In the genomic region with DNA sequence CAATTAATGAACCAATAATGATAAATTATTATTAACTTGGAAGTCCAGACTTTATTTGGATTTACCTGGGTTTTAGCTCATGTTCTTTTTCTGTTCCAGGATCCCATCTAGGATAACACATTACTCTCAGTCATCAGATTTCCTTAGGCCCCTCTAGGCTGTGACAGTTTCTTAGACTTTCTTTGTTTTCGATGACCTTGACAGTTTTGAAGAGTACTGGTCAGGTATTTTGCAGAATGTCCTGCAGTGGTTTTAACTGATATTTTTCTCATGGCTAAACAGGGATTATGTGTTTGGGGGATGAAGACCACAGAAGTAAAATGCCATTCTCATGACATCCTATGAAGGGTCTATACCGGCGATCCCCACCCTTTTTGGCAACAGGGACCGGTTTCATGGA, we compare ENCODE assay signal across 25 cellular contexts.
A peak's percentile ranks its signal among the peaks of the same experiment; 100 is the strongest.
DNase-seq lines count a peak whose midpoint lies in the region; ATAC-seq, FAIRE-seq and TF ChIP-seq lines count a peak whose summit lies in the region.
"Had no signal": no experiment of that assay in that cellular context is flagged by ENCODE, and none has a peak within 500 bp of the region (broad histone marks: within the 10 kb centered on the region; RNA-seq: fewer than 3 reads in every experiment).

No MANE protein-coding gene starts in this region.

- TF ChIP-seq CTCF in HepG2 (CRISPR knock-in tag; IDR thresholded peaks at IDR 0.05) (no peak), right lobe of liver (IDR thresholded peaks at IDR 0.05) (no peak), A549 (IDR thresholded peaks at IDR 0.05) (no peak), K562 (IDR thresholded peaks at IDR 0.05 in 2 of 3, conservative IDR thresholded peaks at IDR 0.05 in 1 of 3; ENCODE audit: insufficient read depth in 2 of 3, low read depth in 1 of 3, low read length in 3 of 3) (no peak)

- TF ChIP-seq RAD21 in HepG2 (CRISPR knock-in tag; IDR thresholded peaks at IDR 0.05) (no peak), A549 (conservative IDR thresholded peaks at IDR 0.05 in 1 of 2, IDR thresholded peaks at IDR 0.05 in 1 of 2) (no peak), K562 (CRISPR knock-in tag; conservative IDR thresholded peaks at IDR 0.05 in 1 of 2, IDR thresholded peaks at IDR 0.05 in 1 of 2) (no peak)

- no peak overlapping the region for H2AFZ ChIP-seq in HepG2 (ENCODE audit: low read length)
- H2AFZ ChIP-seq in K562 (ENCODE audit: low read depth, low read length) = no peak overlapping the region

- POLR2A ChIA-PET in HepG2 (lab: Yijun Ruan, JAX) (no interaction called here), A549 (lab: Yijun Ruan, JAX) (no interaction called here), K562 (lab: Yijun Ruan, JAX) (interaction anchor here (0.6 to 1.0 kb wide), 3 partner anchors 19 to 159 kb away, joined by 3 read pairs; no protein-coding TSS in a partner anchor)

- in situ Hi-C loops in HepG2 (cut with HindIII; ENCODE audit: extremely low pct_ligation_motif_present, low pct_unique_long_range_greater_than_20kb) = no loop called here
- in situ Hi-C loops in K562 (cut with MboI) = no loop called here

- H3K4me2 ChIP-seq in HepG2 (ENCODE audit: low read depth, low read length) (no peak overlapping the region), A549 (no peak overlapping the region), K562 (ENCODE audit: insufficient read depth, low read length) (no peak overlapping the region; the same call in 1 of the 2 replicates)
- H3K4me2 ChIP-seq: BLaER1 had no signal

- H3K9me3 ChIP-seq in HepG2 (ENCODE audit: low read length) (no peaks in the 10 kb centered on the region), right lobe of liver (no peaks in the 10 kb centered on the region), A549 (no peaks in the 10 kb centered on the region), K562 (replicated peaks; ENCODE audit: control insufficient read depth, insufficient read depth, low read depth, low read length) (no peaks in the 10 kb centered on the region; the same call in 1 of the 2 replicates)
- H3K9me3 ChIP-seq: BE2C, BLaER1 had no signal

- no peaks in the 10 kb centered on the region for H3K36me3 ChIP-seq in HepG2 (replicated peaks in 1 of 2; ENCODE audit: control insufficient read depth in 1 of 2, insufficient read depth in 2 of 2, low read length in 2 of 2)
- no peaks in the 10 kb centered on the region for H3K36me3 ChIP-seq in right lobe of liver
- H3K36me3 ChIP-seq in K562 (ENCODE audit: control insufficient read depth, insufficient read depth, low read length) = no peaks in the 10 kb centered on the region
- H3K36me3 ChIP-seq: BE2C had no signal

- no peaks in the 10 kb centered on the region for H3K79me2 ChIP-seq in HepG2 (ENCODE audit: insufficient read depth, low read length)
- no peaks in the 10 kb centered on the region; the same call in 2 of the 3 replicates for H3K79me2 ChIP-seq in K562 (ENCODE audit: control insufficient read depth, insufficient read depth, low read length)

- ATAC-seq in HepG2 (no peak), right lobe of liver (no peak), A549 (no peak), K562 (no peak), GM21390 (IDR thresholded peaks at IDR 0.05; ENCODE audit: unreplicated experiment) (no peak)
- ATAC-seq: GM12878 had no signal

- H3K4me3 ChIP-seq in HepG2 (replicated peaks in 1 of 3; ENCODE audit: insufficient read depth in 1 of 3, low read depth in 2 of 3, low read length in 3 of 3) (no peak overlapping the region), right lobe of liver (no peak overlapping the region), A549 (no peak overlapping the region), K562 (no peak overlapping the region)
- H3K4me3 ChIP-seq: BLaER1, GM12878 had no signal

- CTCF ChIA-PET in HepG2 (lab: Yijun Ruan, JAX; ENCODE audit: low intra/inter-chr PET ratio, low total read pairs) = no interaction called here
- CTCF ChIA-PET in A549 (lab: Yijun Ruan, JAX) = interaction anchor here (0.6 to 1.3 kb wide), 2 partner anchors 18 to 33 kb away, joined by 3 read pairs; no protein-coding TSS in a partner anchor
- CTCF ChIA-PET in K562 (lab: Yijun Ruan, JAX; ENCODE audit: low intra/inter-chr PET ratio) = no interaction called here

- H4K20me1 ChIP-seq in HepG2 (ENCODE audit: insufficient read depth, low read length) (no peaks in the 10 kb centered on the region), K562 (replicated peaks; ENCODE audit: control insufficient read depth, insufficient read depth, low read length) (no peaks in the 10 kb centered on the region)

- H3K27ac ChIP-seq in HepG2 (ENCODE audit: extremely low read length, insufficient read depth, low read length) (no peak overlapping the region), right lobe of liver (no peak overlapping the region), A549 (no peak overlapping the region), K562 (ENCODE audit: extremely low read depth, low read depth, low read length) (no peak overlapping the region)
- H3K27ac ChIP-seq: 22Rv1, BLaER1 had no signal

- DNase-seq in HepG2 (ENCODE audit: low spot score) = no peak
- DNase-seq in right lobe of liver = no peak
- no peak for DNase-seq in A549 (ENCODE audit: low read depth in 1 of 2, low spot score in 1 of 2)
- no peak for DNase-seq in K562 (ENCODE audit: extremely low read depth in 1 of 4, low spot score in 3 of 4)
- DNase-seq in germinal center (ENCODE audit: low spot score) = no peak
- DNase-seq: ACHN; BE2C; C1 segment of cervical spinal cord; CD4-positive, alpha-beta memory T cell; CD4-positive, CD25-positive, alpha-beta regulatory T cell; CD8-positive, alpha-beta memory T cell; COR-L47; DMS 273 treated with DMSO at 0.1 percent for 48 hours; DMS153; DMS53; DMS79; DND-41; EL; GDM1 had no signal

- H3K27me3 ChIP-seq in HepG2 (ENCODE audit: control insufficient read depth in 1 of 2, insufficient read depth in 2 of 2, low read length in 2 of 2) (peaks cover 0 to 27% of the 10 kb centered on the region in 2 experiments; a peak in 3 of 5 replicates), right lobe of liver (no peaks in the 10 kb centered on the region), K562 (ENCODE audit: control insufficient read depth in 2 of 2, insufficient read depth in 2 of 2, low read length in 2 of 2) (no peaks in the 10 kb centered on the region; a peak in 1 of 5 replicates)
- H3K27me3 ChIP-seq: BE2C, BLaER1 had no signal

- FAIRE-seq in HepG2 (lab: Jason Lieb, UNC) (no peak), A549 (lab: Jason Lieb, UNC) (no peak), K562 (lab: Jason Lieb, UNC) (no peak)
- FAIRE-seq: GM12878, GM12892, GM18507 had no signal

- BruUV-seq in HepG2 (replicated peaks; lab: Mats Ljungman, UMichigan) (no TSS peak), K562 (replicated peaks; lab: Mats Ljungman, UMichigan) (no TSS peak)

- H3K9ac ChIP-seq in HepG2 (ENCODE audit: insufficient read depth, low read depth, low read length) (no peak overlapping the region), K562 (ENCODE audit: insufficient read depth in 1 of 2, low read depth in 2 of 2, low read length in 2 of 2) (no peak overlapping the region)
- H3K9ac ChIP-seq: BLaER1 had no signal

- peaks cover 3% of the 10 kb centered on the region for H3K9me1 ChIP-seq in K562 (ENCODE audit: control insufficient read depth, insufficient read depth, low read length)

- H3K4me1 ChIP-seq in HepG2 (ENCODE audit: insufficient read depth, low read length) (no peaks in the 10 kb centered on the region), right lobe of liver (peaks cover 0 to 9% (median 0%) of the 10 kb centered on the region in 4 donors), A549 (peaks cover 15% of the 10 kb centered on the region), K562 (replicated peaks in 1 of 2; ENCODE audit: control insufficient read depth in 2 of 2, insufficient read depth in 2 of 2, low read length in 2 of 2) (peaks cover 0 to 7% of the 10 kb centered on the region in 2 experiments; a peak in 2 of 5 replicates)

- TF ChIP-seq EP300 in HepG2 (IDR thresholded peaks at IDR 0.05; ENCODE audit: low read depth in 2 of 2, low read length in 2 of 2) (no peak), HepG2 (CRISPR knock-in tag; IDR thresholded peaks at IDR 0.05; ENCODE audit: borderline replicate concordance) (no peak), A549 (IDR thresholded peaks at IDR 0.05) (no peak), K562 (IDR thresholded peaks at IDR 0.05; ENCODE audit: low read length) (no peak)

- TF ChIP-seq POLR2A in HepG2 (IDR thresholded peaks at IDR 0.05; ENCODE audit: insufficient read depth in 1 of 2, low read depth in 2 of 2, low read length in 2 of 2) (no peak), right lobe of liver (IDR thresholded peaks at IDR 0.05) (no peak), A549 (IDR thresholded peaks at IDR 0.05; ENCODE audit: low read length) (no peak), K562 (conservative IDR thresholded peaks at IDR 0.05) (no peak)

- 14% methylated on average over 4 of the region's 4 CpGs for WGBS in HepG2 (ENCODE audit: low lambda C conversion rate)
- WGBS in right lobe of liver (ENCODE audit: insufficient coverage, low coverage, low lambda C conversion rate, missing lambda C conversion rate) = 83% methylated on average over 1 of the region's 4 CpGs
- 61% methylated on average over 4 of the region's 4 CpGs for WGBS in A549 (ENCODE audit: missing lambda C conversion rate)
- 58% methylated on average over 4 of the region's 4 CpGs for WGBS in K562 (ENCODE audit: insufficient coverage, low coverage, missing lambda C conversion rate)

- intact Hi-C loops in HepG2 (cut with micrococcal nuclease; ENCODE audit: unreplicated experiment) (no loop called here), right lobe of liver (cut with DNase I) (no loop called here), K562 (cut with micrococcal nuclease) (no loop called here)

TF ChIP-seq in A549, 52 proteins besides CTCF, POLR2A, EP300 and RAD21:
- TF ChIP-seq RARB (CRISPR knock-in tag; IDR thresholded peaks at IDR 0.05) (no peak), CHD4 (IDR thresholded peaks at IDR 0.05; ENCODE audit: borderline replicate concordance) (no peak), ZFP36 (IDR thresholded peaks at IDR 0.05; ENCODE audit: borderline replicate concordance, partially characterized antibody) (no peak), RNF2 (IDR thresholded peaks at IDR 0.05; ENCODE audit: borderline replicate concordance, low read depth) (no peak), POLR2AphosphoS2 (conservative IDR thresholded peaks at IDR 0.05; ENCODE audit: low read length) (no peak), MAFK (IDR thresholded peaks at IDR 0.05; ENCODE audit: partially characterized antibody) (peak; percentile 75)

TF ChIP-seq in K562, 482 proteins besides CTCF, POLR2A, EP300 and RAD21 (continues in another document):
- TF ChIP-seq, protein P1, sequence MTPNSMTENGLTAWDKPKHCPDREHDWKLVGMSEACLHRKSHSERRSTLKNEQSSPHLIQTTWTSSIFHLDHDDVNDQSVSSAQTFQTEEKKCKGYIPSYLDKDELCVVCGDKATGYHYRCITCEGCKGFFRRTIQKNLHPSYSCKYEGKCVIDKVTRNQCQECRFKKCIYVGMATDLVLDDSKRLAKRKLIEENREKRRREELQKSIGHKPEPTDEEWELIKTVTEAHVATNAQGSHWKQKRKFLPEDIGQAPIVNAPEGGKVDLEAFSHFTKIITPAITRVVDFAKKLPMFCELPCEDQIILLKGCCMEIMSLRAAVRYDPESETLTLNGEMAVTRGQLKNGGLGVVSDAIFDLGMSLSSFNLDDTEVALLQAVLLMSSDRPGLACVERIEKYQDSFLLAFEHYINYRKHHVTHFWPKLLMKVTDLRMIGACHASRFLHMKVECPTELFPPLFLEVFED (CRISPR knock-in tag; conservative IDR thresholded peaks at IDR 0.05) = no peak

Comparison
In these comparisons a context has a peak if more than half of its experiments do, and no peak if none do; other contexts are left out.
1. Of the 241 proteins assayed by ChIP-seq in both HepG2 and K562: peak only in HepG2: none; only in K562: MAFG; in both: MAFF and MAFK; in neither: 238.